ENCODE assay signal across 16 cellular contexts in genomic region chr2:147904051-147904450, GRCh38. TPM values are rescaled to one million over a fixed set of nuclear protein-coding genes. Genes with fewer than 3 reads are reported as not detected.
A peak's percentile ranks its signal among the peaks of the same experiment; 100 is the strongest.
DNase-seq lines count a peak whose midpoint lies in the region; ATAC-seq, FAIRE-seq and TF ChIP-seq lines count a peak whose summit lies in the region.
"Had no signal": no experiment of that assay in that cellular context is flagged by ENCODE, and none has a peak within 500 bp of the region (broad histone marks: within the 10 kb centered on the region; RNA-seq: fewer than 3 reads in every experiment).

No MANE protein-coding gene starts in this region.

- H3K4me1 Mint-ChIP-seq in activated CD4-positive, alpha-beta T cell treated with anti-CD3 and anti-CD28 coated beads for 36 hours = peaks cover 5% of the 10 kb centered on the region
- H3K4me1 Mint-ChIP-seq: IgD-negative memory B cell had no signal

- no peak overlapping the region for H3K4me3 ChIP-seq in bronchial epithelial cell (ENCODE audit: low read depth, low read length)
- H3K4me3 ChIP-seq: GM23248 had no signal

- POLR2A ChIA-PET in activated CD4-positive, alpha-beta T cell treated with anti-CD3 and anti-CD28 coated beads for 36 hours (lab: Charles Lee) = no interaction called here

- no peak overlapping the region for H3K4me3 Mint-ChIP-seq in activated CD4-positive, alpha-beta T cell treated with anti-CD3 and anti-CD28 coated beads for 36 hours
- H3K4me3 Mint-ChIP-seq: CD14-positive monocyte; CD8-positive, alpha-beta T cell; IgD-negative memory B cell had no signal

- peaks cover 5% of the 10 kb centered on the region for H3K4me1 ChIP-seq in foreskin keratinocyte

- no peaks in the 10 kb centered on the region for H3K27me3 Mint-ChIP-seq in activated CD4-positive, alpha-beta T cell treated with anti-CD3 and anti-CD28 coated beads for 36 hours
- H3K27me3 Mint-ChIP-seq: IgD-negative memory B cell had no signal

- H3K36me3 Mint-ChIP-seq in activated CD4-positive, alpha-beta T cell treated with anti-CD3 and anti-CD28 coated beads for 36 hours (ENCODE audit: low read depth) = peaks cover 13% of the 10 kb centered on the region
- H3K36me3 Mint-ChIP-seq: IgD-negative memory B cell had no signal

- peak; percentile 76 for ATAC-seq in foreskin keratinocyte
- ATAC-seq in HG02623 (IDR thresholded peaks at IDR 0.05; ENCODE audit: unreplicated experiment) = no peak
- no peak for ATAC-seq in stimulated activated naive CD8-positive, alpha-beta T cell treated with anti-CD3 and anti-CD28 coated beads, Interleukin-15, Interleukin-2, amounts not matched to agents 100 U/mL and 50 U/mL, for 24 hours
- no peak for ATAC-seq in activated CD4-positive, alpha-beta T cell treated with anti-CD3 and anti-CD28 coated beads for 36 hours
- ATAC-seq: CD8-positive, alpha-beta T cell; HCT116 had no signal

- intact Hi-C loops in activated CD4-positive, alpha-beta T cell treated with anti-CD3 and anti-CD28 coated beads for 36 hours (cut with DNase I, micrococcal nuclease) = no loop called here

- peaks cover 1% of the 10 kb centered on the region for H3K36me3 ChIP-seq in bronchial epithelial cell (ENCODE audit: control insufficient read depth, insufficient read depth, low read length)

- H3K27ac ChIP-seq in foreskin keratinocyte = no peak overlapping the region
- H3K27ac ChIP-seq: 22Rv1, GM23248 had no signal

- CTCF ChIA-PET in activated CD4-positive, alpha-beta T cell treated with anti-CD3 and anti-CD28 coated beads for 36 hours (lab: Charles Lee) = no interaction called here

- no peaks in the 10 kb centered on the region for H3K27me3 ChIP-seq in bronchial epithelial cell (ENCODE audit: control insufficient read depth, insufficient read depth, low read length)
- H3K27me3 ChIP-seq in foreskin keratinocyte = no peaks in the 10 kb centered on the region

- no peak for FAIRE-seq in bronchial epithelial cell (lab: Jason Lieb, UNC)

- peak; percentile 5 for DNase-seq in NCI-H748 (lab: John Stamatoyannopoulos, UW; ENCODE audit: unreplicated experiment)
- no peak for DNase-seq in NCI-H748 treated with DMSO at 0.1 percent for 48 hours (lab: John Stamatoyannopoulos, UW)
- peak; percentile 82 for DNase-seq in bronchial epithelial cell (ENCODE audit: low read depth)
- peak; percentile 23 to 65 for DNase-seq in foreskin keratinocyte
- DNase-seq in stimulated activated naive CD8-positive, alpha-beta T cell treated with anti-CD3 and anti-CD28 coated beads, Interleukin-15, Interleukin-2, amounts not matched to agents 100 U/mL and 50 U/mL, for 24 hours = no peak
- DNase-seq in activated CD4-positive, alpha-beta T cell treated with anti-CD3 and anti-CD28 coated beads for 36 hours = no peak
- DNase-seq: CD8-positive, alpha-beta T cell; COR-L47; DMS153; GF-D8; GM23248 had no signal

- H3K27ac Mint-ChIP-seq in activated CD4-positive, alpha-beta T cell treated with anti-CD3 and anti-CD28 coated beads for 36 hours = no peak overlapping the region
- H3K27ac Mint-ChIP-seq: CD14-positive monocyte; CD8-positive, alpha-beta T cell; IgD-negative memory B cell had no signal

- no peaks in the 10 kb centered on the region for H3K9me3 Mint-ChIP-seq in activated CD4-positive, alpha-beta T cell treated with anti-CD3 and anti-CD28 coated beads for 36 hours (ENCODE audit: low read depth)
- H3K9me3 Mint-ChIP-seq: CD14-positive monocyte; CD8-positive, alpha-beta T cell; IgD-negative memory B cell had no signal

- TF ChIP-seq CTCF in bronchial epithelial cell (IDR thresholded peaks at IDR 0.05; ENCODE audit: insufficient read depth, low read length, severe bottlenecking) (no peak), foreskin keratinocyte (conservative IDR thresholded peaks at IDR 0.05) (no peak)

RNA-seq across cellular contexts. Expression of gene ACVR2A, which starts 59.2 kb away (rescaled TPM):
- 9.3 and 10.0 TPM in 2 replicates for total RNA-seq in bronchial epithelial cell
- total RNA-seq in foreskin keratinocyte = 6.2 and 8.0 TPM in 2 replicates
- 2.6 and 3.0 TPM in 2 replicates for polyA plus RNA-seq in foreskin keratinocyte
- 1 to 10 TPM; 3.5 TPM for total RNA-seq in activated CD4-positive, alpha-beta T cell treated with anti-CD3 and anti-CD28 coated beads for 36 hours

Comparison
In these comparisons a context has a peak if more than half of its experiments do, and no peak if none do; other contexts are left out.
1. DNase-seq: peak in NCI-H748 (single experiment), bronchial epithelial cell (single experiment) and foreskin keratinocyte (2 of 2); none in NCI-H748 treated with DMSO at 0.1 percent for 48 hours (single experiment), stimulated activated naive CD8-positive, alpha-beta T cell treated with anti-CD3 and anti-CD28 coated beads, Interleukin-15, Interleukin-2, amounts not matched to agents 100 U/mL and 50 U/mL, for 24 hours (single experiment) and activated CD4-positive, alpha-beta T cell treated with anti-CD3 and anti-CD28 coated beads for 36 hours (single experiment).